ENCODE assay signal across 27 cellular contexts in the genomic region with DNA sequence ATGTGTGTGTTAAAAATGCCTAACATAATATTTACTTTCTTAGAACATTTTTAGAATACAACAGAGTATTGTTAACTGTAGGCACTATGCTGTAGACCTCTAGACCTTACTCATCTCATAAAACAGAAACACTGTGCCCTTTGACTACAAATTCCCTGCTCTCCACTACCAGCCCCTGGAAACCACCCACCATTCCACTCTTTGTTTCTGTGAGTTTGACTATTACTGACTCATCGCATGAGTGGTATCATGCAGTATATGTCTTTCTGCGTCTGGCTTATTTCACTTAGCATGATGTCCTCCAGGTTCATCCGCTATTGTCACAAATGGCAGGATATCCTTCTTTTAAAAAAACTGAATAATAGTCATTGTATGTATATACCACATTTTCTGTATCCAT.
DNase-seq lines count a peak whose midpoint lies in the region; ATAC-seq, FAIRE-seq and TF ChIP-seq lines count a peak whose summit lies in the region.
"Had no signal": no experiment of that assay in that cellular context is flagged by ENCODE, and none has a peak within 500 bp of the region (broad histone marks: within the 10 kb centered on the region; RNA-seq: fewer than 3 reads in every experiment).

No MANE protein-coding gene starts in this region.

- H3K27ac ChIP-seq in IMR-90 (ENCODE audit: insufficient read depth, low read length) (no peak overlapping the region), keratinocyte (ENCODE audit: control insufficient read depth, insufficient read depth, low read length) (no peak overlapping the region)
- H3K27ac ChIP-seq: esophagus squamous epithelium, HL-60 had no signal

- no peak for TF ChIP-seq RAD21 in IMR-90 (IDR thresholded peaks at IDR 0.05; ENCODE audit: low read length)

- FAIRE-seq in keratinocyte (lab: Jason Lieb, UNC) = peak; percentile 91
- FAIRE-seq: GM18507 had no signal

- no peak overlapping the region for H3K14ac ChIP-seq in IMR-90 (replicated peaks; ENCODE audit: low read depth, low read length)

- no peak overlapping the region for H2AK5ac ChIP-seq in IMR-90 (ENCODE audit: low read depth, low read length)

- TF ChIP-seq POLR2A in IMR-90 (IDR thresholded peaks at IDR 0.05; ENCODE audit: low read depth, low read length) = no peak

- H3K27me3 ChIP-seq in IMR-90 (ENCODE audit: control insufficient read depth, insufficient read depth, low read length) (no peaks in the 10 kb centered on the region), keratinocyte (ENCODE audit: control insufficient read depth, extremely low read depth, insufficient read depth, low read length) (no peaks in the 10 kb centered on the region)
- H3K27me3 ChIP-seq: esophagus squamous epithelium had no signal

- no peak for TF ChIP-seq CTCF in IMR-90 (conservative IDR thresholded peaks at IDR 0.05; ENCODE audit: low read depth, low read length)
- no peak for TF ChIP-seq CTCF in keratinocyte (optimal IDR thresholded peaks at IDR 0.05 in 1 of 3, IDR thresholded peaks at IDR 0.05 in 1 of 3, conservative IDR thresholded peaks at IDR 0.05 in 1 of 3; ENCODE audit: extremely low read depth in 1 of 3, insufficient read depth in 2 of 3, low read length in 3 of 3)

- peak; percentile 7 for DNase-seq in Daoy (ENCODE audit: low read depth)
- peak; percentile 44 for DNase-seq in IMR-90
- peak; percentile 58 for DNase-seq in amniotic epithelial cell (ENCODE audit: low read depth)
- DNase-seq in keratinocyte (ENCODE audit: low read depth, low spot score) = no peak
- no peak for DNase-seq in T-helper 2 cell treated with Interferon-gamma antibody and Interleukin-4, amounts not matched to agents 5 μg/mL and 100 μg/mL, for 36 hours (ENCODE audit: low spot score)
- DNase-seq in T-helper 1 cell = no peak
- DNase-seq in activated CD8-positive, alpha-beta memory T cell treated with anti-CD3 and anti-CD28 coated beads for 24 hours = no peak
- DNase-seq: activated CD4-positive, alpha-beta T cell treated with anti-CD3 and anti-CD28 coated beads, Interleukin-2, amount 50 U/mL, for 48 hours; activated naive CD4-positive, alpha-beta T cell treated with anti-CD3 and anti-CD28 coated beads, Interleukin-2, amount 10 ng/mL, durations not matched to agents 7 days and 5 days; activated T-cell treated with anti-CD3 and anti-CD28 coated beads for 4 hours; effector memory CD4-positive, alpha-beta T cell; esophagus squamous epithelium; H7; mesendoderm; MM.1S; naive B cell; NCI-H1436; NCI-H2107; NCI-H510A; NK-92 treated with Interleukin-12 subunit alpha and Interleukin-12 subunit beta, amount 100 ng/mL, for 24 hours; retina had no signal

- H2BK20ac ChIP-seq in IMR-90 (ENCODE audit: low read depth, low read length) = peak overlapping the region; percentile 37; the same call in 1 of the 2 replicates

- peak overlapping the region; percentile 62 for H2BK5ac ChIP-seq in IMR-90 (ENCODE audit: low read depth, low read length, poor library complexity, severe bottlenecking)

- in situ Hi-C loops in IMR-90 (cut with MboI; ENCODE audit: low sequenced_read_pairs) = no loop called here

- POLR2A ChIA-PET in IMR-90 (lab: Charles Lee; ENCODE audit: unreplicated experiment) = no interaction called here

- H3K9ac ChIP-seq in IMR-90 (ENCODE audit: low read depth, low read length) = no peak overlapping the region
- H3K9ac ChIP-seq in keratinocyte (ENCODE audit: control insufficient read depth, extremely low read depth, insufficient read depth, low read length) = no peak overlapping the region

- no peak overlapping the region for H4K8ac ChIP-seq in IMR-90 (ENCODE audit: low read depth in 2 of 2, low read length in 2 of 2)

- no peak overlapping the region for H3K4me3 Mint-ChIP-seq in T-helper 2 cell treated with Interferon-gamma antibody and Interleukin-4, amounts not matched to agents 5 μg/mL and 100 μg/mL, for 36 hours
- H3K4me3 Mint-ChIP-seq: activated naive CD4-positive, alpha-beta T cell treated with anti-CD3 and anti-CD28 coated beads, Interleukin-2, amount 10 ng/mL, durations not matched to agents 7 days and 5 days; CD14-positive monocyte; IgD-negative memory B cell; naive B cell; WTC11 had no signal

- BruUV-seq in IMR-90 (replicated peaks; lab: Mats Ljungman, UMichigan) = no TSS peak

- peaks cover 6% of the 10 kb centered on the region for H3K4me1 ChIP-seq in IMR-90 (ENCODE audit: control insufficient read depth, insufficient read depth, low read length)
- peaks cover 11% of the 10 kb centered on the region for H3K4me1 ChIP-seq in keratinocyte (ENCODE audit: control insufficient read depth, extremely low read depth, insufficient read depth, low read length)

- H3K36me3 ChIP-seq in IMR-90 (ENCODE audit: control insufficient read depth, insufficient read depth, low read length) = no peaks in the 10 kb centered on the region
- H3K36me3 ChIP-seq in keratinocyte (ENCODE audit: control insufficient read depth in 2 of 2, extremely low read depth in 1 of 2, insufficient read depth in 2 of 2, low read length in 2 of 2) = no peaks in the 10 kb centered on the region
- H3K36me3 ChIP-seq: esophagus squamous epithelium had no signal

- no peak overlapping the region for H2BK120ac ChIP-seq in IMR-90 (ENCODE audit: low read depth, low read length)

- no peak for ATAC-seq in IMR-90 (ENCODE audit: low read depth)
- ATAC-seq: Panc1, WTC11 had no signal

- dilution Hi-C loops in IMR-90 (cut with HindIII; ENCODE audit: low sequenced_read_pairs, unreplicated experiment) = no loop called here
- dilution Hi-C loops in keratinocyte (cut with MboI; ENCODE audit: extremely low pct_ligation_motif_present, low sequenced_read_pairs) = no loop called here

- H4K5ac ChIP-seq in IMR-90 (ENCODE audit: low read depth, low read length) = peak overlapping the region; percentile 33; the same call in 1 of the 2 replicates

- no peaks in the 10 kb centered on the region for H3K4me1 Mint-ChIP-seq in T-helper 2 cell treated with Interferon-gamma antibody and Interleukin-4, amounts not matched to agents 5 μg/mL and 100 μg/mL, for 36 hours (ENCODE audit: low read depth)
- H3K4me1 Mint-ChIP-seq: activated naive CD4-positive, alpha-beta T cell treated with anti-CD3 and anti-CD28 coated beads, Interleukin-2, amount 10 ng/mL, durations not matched to agents 7 days and 5 days had no signal

- no peak overlapping the region for H3K4me3 ChIP-seq in IMR-90 (ENCODE audit: insufficient read depth, low read depth, low read length)
- no peak overlapping the region for H3K4me3 ChIP-seq in keratinocyte (ENCODE audit: control insufficient read depth in 2 of 3, extremely low read depth in 1 of 3, insufficient read depth in 2 of 3, low read depth in 1 of 3, low read length in 3 of 3)
- H3K4me3 ChIP-seq: esophagus squamous epithelium had no signal

- H3K4ac ChIP-seq in IMR-90 (ENCODE audit: low read depth, low read length) = 0 out of 2 replicates have a peak overlapping the region, but pooled peaks have one; percentile 15

- H3K27me3 Mint-ChIP-seq in T-helper 2 cell treated with Interferon-gamma antibody and Interleukin-4, amounts not matched to agents 5 μg/mL and 100 μg/mL, for 36 hours (ENCODE audit: low read depth) = no peaks in the 10 kb centered on the region
- H3K27me3 Mint-ChIP-seq: activated naive CD4-positive, alpha-beta T cell treated with anti-CD3 and anti-CD28 coated beads, Interleukin-2, amount 10 ng/mL, durations not matched to agents 7 days and 5 days; IgD-negative memory B cell; naive B cell had no signal

- WGBS in IMR-90 (ENCODE audit: extremely low coverage in 2 of 2, insufficient read length in 1 of 2), 2 experiments = no CpG with 5 or more reads among the region's 3 CpGs

- H3K9me3 ChIP-seq in IMR-90 (ENCODE audit: control insufficient read depth, insufficient read depth, low read length) (no peaks in the 10 kb centered on the region), keratinocyte (ENCODE audit: control insufficient read depth, low read depth, low read length) (no peaks in the 10 kb centered on the region)

- H3K79me1 ChIP-seq in IMR-90 (ENCODE audit: low read depth in 1 of 2, low read length in 2 of 2) = no peaks in the 10 kb centered on the region

- H3K18ac ChIP-seq in IMR-90 (ENCODE audit: low read depth, low read length) = peak overlapping the region; percentile 36; the same call in 1 of the 2 replicates

- H3K23ac ChIP-seq in IMR-90 (ENCODE audit: low read depth, low read length) = no peak overlapping the region

- H4K20me1 ChIP-seq in IMR-90 (ENCODE audit: insufficient read depth, low read length) = no peaks in the 10 kb centered on the region
- H4K20me1 ChIP-seq in keratinocyte (ENCODE audit: control insufficient read depth, extremely low read depth, insufficient read depth, low read length) = no peaks in the 10 kb centered on the region

- H2BK15ac ChIP-seq in IMR-90 (ENCODE audit: low read depth, low read length) = 0 out of 3 replicates have a peak overlapping the region, but pooled peaks have one; percentile 15

- intact Hi-C loops in IMR-90 (cut with micrococcal nuclease) = no loop called here

- no peak overlapping the region for H2AFZ ChIP-seq in IMR-90 (replicated peaks; ENCODE audit: low read length, poor library complexity)
- H2AFZ ChIP-seq in keratinocyte (ENCODE audit: control insufficient read depth, low read length) = no peak overlapping the region

- no peak overlapping the region for H3K27ac Mint-ChIP-seq in T-helper 2 cell treated with Interferon-gamma antibody and Interleukin-4, amounts not matched to agents 5 μg/mL and 100 μg/mL, for 36 hours
- H3K27ac Mint-ChIP-seq: activated naive CD4-positive, alpha-beta T cell treated with anti-CD3 and anti-CD28 coated beads, Interleukin-2, amount 10 ng/mL, durations not matched to agents 7 days and 5 days; CD14-positive monocyte; IgD-negative memory B cell; naive B cell; WTC11 had no signal

- H3K4me2 ChIP-seq in IMR-90 (ENCODE audit: low read depth, low read length) (no peak overlapping the region), keratinocyte (ENCODE audit: control insufficient read depth, extremely low read depth, insufficient read depth, low read depth, low read length) (no peak overlapping the region)

- H2AK9ac ChIP-seq in IMR-90 (replicated peaks; ENCODE audit: low read depth, low read length, poor library complexity) = no peak overlapping the region

- H3K56ac ChIP-seq in IMR-90 (ENCODE audit: extremely low read depth, insufficient read depth, low read length) = no peak overlapping the region

- H3K36me3 Mint-ChIP-seq in T-helper 2 cell treated with Interferon-gamma antibody and Interleukin-4, amounts not matched to agents 5 μg/mL and 100 μg/mL, for 36 hours (ENCODE audit: low read depth) = no peaks in the 10 kb centered on the region
- H3K36me3 Mint-ChIP-seq: activated naive CD4-positive, alpha-beta T cell treated with anti-CD3 and anti-CD28 coated beads, Interleukin-2, amount 10 ng/mL, durations not matched to agents 7 days and 5 days; CD14-positive monocyte; IgD-negative memory B cell had no signal

- peaks cover 8% of the 10 kb centered on the region; the same call in 1 of the 2 replicates for H3K9me1 ChIP-seq in IMR-90 (ENCODE audit: insufficient read depth, low read length)
- no peaks in the 10 kb centered on the region for H3K9me1 ChIP-seq in keratinocyte (ENCODE audit: control insufficient read depth, extremely low read depth, insufficient read depth, low read length)

- H3K79me2 ChIP-seq in keratinocyte (ENCODE audit: control insufficient read depth, insufficient read depth, low read length) = no peaks in the 10 kb centered on the region

- CTCF ChIA-PET in IMR-90 (lab: Yijun Ruan, JAX) = no interaction called here

- H4K91ac ChIP-seq in IMR-90 (ENCODE audit: insufficient read depth, low read depth, low read length) = no peak overlapping the region

- H3K9me3 Mint-ChIP-seq in T-helper 2 cell treated with Interferon-gamma antibody and Interleukin-4, amounts not matched to agents 5 μg/mL and 100 μg/mL, for 36 hours = peaks cover 7% of the 10 kb centered on the region

Comparison
In these comparisons a context has a peak if more than half of its experiments do, and no peak if none do; other contexts are left out.
1. DNase-seq: peak in Daoy (single experiment), IMR-90 (single experiment) and amniotic epithelial cell (single experiment); none in keratinocyte (single experiment), T-helper 2 cell treated with Interferon-gamma antibody and Interleukin-4, amounts not matched to agents 5 μg/mL and 100 μg/mL, for 36 hours (single experiment), T-helper 1 cell (0 of 5) and activated CD8-positive, alpha-beta memory T cell treated with anti-CD3 and anti-CD28 coated beads for 24 hours (single experiment).